16 cellular contexts compared by ENCODE assay signal in genomic region chr1:18182518-18183160, GRCh38.
DNase-seq lines count a peak whose midpoint lies in the region; ATAC-seq and TF ChIP-seq lines count a peak whose summit lies in the region.
"Had no signal": no experiment of that assay in that cellular context is flagged by ENCODE, and none has a peak within 500 bp of the region (broad histone marks: within the 10 kb centered on the region; RNA-seq: fewer than 3 reads in every experiment).

No MANE protein-coding gene starts in this region.

- no peak overlapping the region for H3K4me3 Mint-ChIP-seq in endodermal cell
- H3K4me3 Mint-ChIP-seq in activated T-helper 1 cell treated with anti-CD3 and anti-CD28 coated beads, Interleukin-12 subunit alpha, Interleukin-12 subunit beta, Interleukin-2, Interleukin-4 antibody, amounts not matched to agents 30 ng/mL and 10 ng/mL and 1 ng/mL, durations not matched to agents 14 hours and 24 hours and 36 hours, result no peak overlapping the region

- peaks cover 95% of the 10 kb centered on the region for H3K27me3 Mint-ChIP-seq in endodermal cell (ENCODE audit: insufficient read depth)
- H3K27me3 Mint-ChIP-seq in activated T-helper 1 cell treated with anti-CD3 and anti-CD28 coated beads, Interleukin-12 subunit alpha, Interleukin-12 subunit beta, Interleukin-2, Interleukin-4 antibody, amounts not matched to agents 30 ng/mL and 10 ng/mL and 1 ng/mL, durations not matched to agents 14 hours and 24 hours and 36 hours (ENCODE audit: insufficient read depth), result peaks cover 8% of the 10 kb centered on the region

- no peak overlapping the region for H3K9ac ChIP-seq in endodermal cell (ENCODE audit: extremely low read depth, low read length, poor library complexity, severe bottlenecking)

- no peaks in the 10 kb centered on the region for H3K36me3 Mint-ChIP-seq in endodermal cell (ENCODE audit: low read depth)
- H3K36me3 Mint-ChIP-seq in activated T-helper 1 cell treated with anti-CD3 and anti-CD28 coated beads, Interleukin-12 subunit alpha, Interleukin-12 subunit beta, Interleukin-2, Interleukin-4 antibody, amounts not matched to agents 30 ng/mL and 10 ng/mL and 1 ng/mL, durations not matched to agents 14 hours and 24 hours and 36 hours (ENCODE audit: low read depth), result no peaks in the 10 kb centered on the region
- H3K36me3 Mint-ChIP-seq: naive B cell had no signal

- 71 to 77% methylated on average over 7 to 10 of the region's 10 CpGs for WGBS in endodermal cell (ENCODE audit: insufficient coverage in 1 of 2, insufficient read length in 1 of 2), 2 experiments

- no peaks in the 10 kb centered on the region for H3K9me3 Mint-ChIP-seq in endodermal cell
- H3K9me3 Mint-ChIP-seq in activated T-helper 1 cell treated with anti-CD3 and anti-CD28 coated beads, Interleukin-12 subunit alpha, Interleukin-12 subunit beta, Interleukin-2, Interleukin-4 antibody, amounts not matched to agents 30 ng/mL and 10 ng/mL and 1 ng/mL, durations not matched to agents 14 hours and 24 hours and 36 hours, result no peaks in the 10 kb centered on the region
- H3K9me3 Mint-ChIP-seq: naive B cell had no signal

- H3K4me1 Mint-ChIP-seq in endodermal cell, result peaks cover 19% of the 10 kb centered on the region
- no peaks in the 10 kb centered on the region for H3K4me1 Mint-ChIP-seq in activated T-helper 1 cell treated with anti-CD3 and anti-CD28 coated beads, Interleukin-12 subunit alpha, Interleukin-12 subunit beta, Interleukin-2, Interleukin-4 antibody, amounts not matched to agents 30 ng/mL and 10 ng/mL and 1 ng/mL, durations not matched to agents 14 hours and 24 hours and 36 hours (ENCODE audit: low read depth)

- ATAC-seq in sciatic nerve (peak; percentile 50), GM19455 (IDR thresholded peaks at IDR 0.05; ENCODE audit: unreplicated experiment) (no peak), HG02763 (IDR thresholded peaks at IDR 0.05; ENCODE audit: unreplicated experiment) (no peak)

- TF ChIP-seq CTCF in endodermal cell (conservative IDR thresholded peaks at IDR 0.05), result peak; percentile 36

- peaks cover 71% of the 10 kb centered on the region for H3K27me3 ChIP-seq in endodermal cell (ENCODE audit: control insufficient read depth, insufficient read depth, low read length, poor library complexity, severe bottlenecking)
- H3K27me3 ChIP-seq: upper lobe of left lung had no signal

- DNase-seq in NCI-H524 (lab: John Stamatoyannopoulos, UW), result peak; percentile 41 to 42
- DNase-seq in NCI-H524 treated with DMSO at 0.1 percent for 48 hours (lab: John Stamatoyannopoulos, UW), result no peak
- peak; percentile 64 for DNase-seq in NCI-H2029 (lab: John Stamatoyannopoulos, UW)
- DNase-seq in endodermal cell, result peak; percentile 64
- no peak for DNase-seq in sciatic nerve (ENCODE audit: low spot score)
- DNase-seq in activated T-helper 1 cell treated with anti-CD3 and anti-CD28 coated beads, Interleukin-12 subunit alpha, Interleukin-12 subunit beta, Interleukin-2, Interleukin-4 antibody, amounts not matched to agents 30 ng/mL and 10 ng/mL and 1 ng/mL, durations not matched to agents 14 hours and 24 hours and 36 hours (ENCODE audit: low spot score), result no peak
- DNase-seq: activated CD4-positive, alpha-beta T cell treated with anti-CD3 and anti-CD28 coated beads for 4 hours; activated effector memory CD4-positive, alpha-beta T cell treated with anti-CD3 and anti-CD28 coated beads, Interleukin-2, amount 50 U/mL, for 16 hours; esophagus squamous epithelium; naive B cell; NCI-H774; sigmoid colon had no signal

- H3K27ac ChIP-seq in endodermal cell (ENCODE audit: low read depth, low read length), result no peak overlapping the region
- H3K27ac ChIP-seq: cardiac muscle cell, esophagus squamous epithelium, sigmoid colon, upper lobe of left lung had no signal

- intact Hi-C loops in sciatic nerve (cut with DNase I), result no loop called here
- intact Hi-C loops in activated T-helper 1 cell treated with anti-CD3 and anti-CD28 coated beads, Interleukin-12 subunit alpha, Interleukin-12 subunit beta, Interleukin-2, Interleukin-4 antibody, amounts not matched to agents 30 ng/mL and 10 ng/mL and 1 ng/mL, durations not matched to agents 14 hours and 24 hours and 36 hours (cut with micrococcal nuclease), result no loop called here

- H3K4me3 ChIP-seq in endodermal cell (ENCODE audit: low read length), result no peak overlapping the region
- H3K4me3 ChIP-seq: cardiac muscle cell, esophagus squamous epithelium, sigmoid colon, upper lobe of left lung had no signal

- no peaks in the 10 kb centered on the region for H3K4me1 ChIP-seq in endodermal cell (ENCODE audit: control insufficient read depth, insufficient read depth, low read length)
- H3K4me1 ChIP-seq: esophagus squamous epithelium, sigmoid colon, upper lobe of left lung had no signal

- no peak overlapping the region for H3K27ac Mint-ChIP-seq in endodermal cell
- H3K27ac Mint-ChIP-seq in activated T-helper 1 cell treated with anti-CD3 and anti-CD28 coated beads, Interleukin-12 subunit alpha, Interleukin-12 subunit beta, Interleukin-2, Interleukin-4 antibody, amounts not matched to agents 30 ng/mL and 10 ng/mL and 1 ng/mL, durations not matched to agents 14 hours and 24 hours and 36 hours, result no peak overlapping the region
- H3K27ac Mint-ChIP-seq: naive B cell had no signal

- H3K9me3 ChIP-seq in endodermal cell (ENCODE audit: control insufficient read depth, low read length), result no peaks in the 10 kb centered on the region
- H3K9me3 ChIP-seq: esophagus squamous epithelium, sigmoid colon, upper lobe of left lung had no signal

- H3K36me3 ChIP-seq in endodermal cell (ENCODE audit: control insufficient read depth, insufficient read depth, low read length), result no peaks in the 10 kb centered on the region
- H3K36me3 ChIP-seq: cardiac muscle cell, esophagus squamous epithelium, sigmoid colon, upper lobe of left lung had no signal

Comparison
In these comparisons a context has a peak if more than half of its experiments do, and no peak if none do; other contexts are left out.
1. DNase-seq: peak in NCI-H524 (2 of 2), NCI-H2029 (single experiment) and endodermal cell (single experiment); none in NCI-H524 treated with DMSO at 0.1 percent for 48 hours (single experiment), sciatic nerve (single experiment) and activated T-helper 1 cell treated with anti-CD3 and anti-CD28 coated beads, Interleukin-12 subunit alpha, Interleukin-12 subunit beta, Interleukin-2, Interleukin-4 antibody, amounts not matched to agents 30 ng/mL and 10 ng/mL and 1 ng/mL, durations not matched to agents 14 hours and 24 hours and 36 hours (single experiment).